ENCODE assay signal across 19 cellular contexts in the genomic region with DNA sequence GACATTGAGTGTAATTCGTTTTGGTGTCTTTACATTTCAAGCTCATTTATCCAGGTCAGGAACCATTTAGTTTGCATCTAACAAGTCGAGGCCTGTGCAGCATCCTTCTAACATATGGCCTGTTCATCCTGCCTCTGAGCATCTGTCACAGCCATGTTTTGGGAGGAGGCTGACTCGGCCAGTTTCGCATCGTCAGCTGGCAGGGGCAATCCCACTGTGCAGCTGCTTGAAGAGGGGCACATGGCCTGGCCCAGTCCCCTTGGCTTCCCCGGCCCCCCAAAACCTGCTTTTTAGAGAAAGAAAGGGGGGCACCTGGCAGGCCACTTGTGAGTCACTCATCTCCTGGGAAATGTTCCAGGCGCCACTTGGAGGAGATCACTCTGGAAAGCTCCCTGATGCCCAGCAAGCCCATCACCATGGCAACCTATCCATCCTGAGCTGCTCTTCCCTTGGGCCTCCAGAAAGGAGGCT. TPM values are rescaled to one million over a fixed set of nuclear protein-coding genes. Genes with fewer than 3 reads are reported as not detected.
DNase-seq lines count a peak whose midpoint lies in the region; ATAC-seq, FAIRE-seq and TF ChIP-seq lines count a peak whose summit lies in the region.
"Had no signal": no experiment of that assay in that cellular context is flagged by ENCODE, and none has a peak within 500 bp of the region (broad histone marks: within the 10 kb centered on the region; RNA-seq: fewer than 3 reads in every experiment).

No MANE protein-coding gene starts in this region.

- TF ChIP-seq CTCF in dorsolateral prefrontal cortex (IDR thresholded peaks at IDR 0.05 in 54 of 56, conservative IDR thresholded peaks at IDR 0.05 in 2 of 56; ENCODE audit: low read depth in 1 of 56, partially characterized antibody in 56 of 56) (no peak), type B pancreatic cell (conservative IDR thresholded peaks at IDR 0.05) (no peak)

- H3K4me1 Mint-ChIP-seq in type B pancreatic cell (ENCODE audit: unreplicated experiment), result peaks cover 14% of the 10 kb centered on the region

- DNase-seq in AG08395 (ENCODE audit: low spot score) (peak; percentile 36), HT1080 (ENCODE audit: low read depth) (peak; percentile 45), RCC 7860 (ENCODE audit: low spot score) (peak; percentile 8), dorsolateral prefrontal cortex (peak in 7 of 10 donors; percentile 41 to 87 (median 65)), type B pancreatic cell (ENCODE audit: extremely low spot score, unreplicated experiment) (no peak)
- no peak for DNase-seq in activated CD8-positive, alpha-beta memory T cell treated with anti-CD3 and anti-CD28 coated beads for 24 hours
- DNase-seq in NK-92 treated with Interleukin-12 subunit alpha and Interleukin-12 subunit beta, amount 100 ng/mL, for 24 hours (lab: John Stamatoyannopoulos, UW), result no peak
- DNase-seq: activated CD4-positive, alpha-beta T cell treated with anti-CD3 and anti-CD28 coated beads for 4 hours; activated T-cell treated with anti-CD3 and anti-CD28 coated beads, Interleukin-2, amount 50 U/mL, for 24 hours; Caco-2; GOT3; mucosa of descending colon; NCI-H510A treated with DMSO at 0.1 percent for 48 hours; Right ventricle myocardium superior; stimulated activated CD4-positive, alpha-beta T cell treated with anti-CD3 and anti-CD28 coated beads, Interleukin-4, amount 100 ng/mL, for 4 hours; transverse colon had no signal

- no peaks in the 10 kb centered on the region for H3K27me3 ChIP-seq in dorsolateral prefrontal cortex
- H3K27me3 ChIP-seq: transverse colon had no signal

- no peak for FAIRE-seq in RCC 7860 (lab: Jason Lieb, UNC)
- FAIRE-seq: colon had no signal

- H3K36me3 Mint-ChIP-seq in type B pancreatic cell, result peaks cover 14% of the 10 kb centered on the region

- H3K27me3 Mint-ChIP-seq in type B pancreatic cell, result no peaks in the 10 kb centered on the region

- intact Hi-C loops in dorsolateral prefrontal cortex (cut with DNase I), result no loop called here

- no peak overlapping the region for H3K4me3 ChIP-seq in dorsolateral prefrontal cortex
- H3K4me3 ChIP-seq: mucosa of descending colon, transverse colon had no signal

- H3K9me3 Mint-ChIP-seq in type B pancreatic cell, result no peaks in the 10 kb centered on the region
- H3K9me3 Mint-ChIP-seq: activated T-cell treated with anti-CD3 and anti-CD28 coated beads, Interleukin-2, amount 50 U/mL, for 24 hours had no signal

- H3K27ac ChIP-seq in dorsolateral prefrontal cortex, result peak overlapping the region in 36 of 59 donors; percentile 1 to 87 (median 49)
- H3K27ac ChIP-seq: epithelial cell of prostate, transverse colon had no signal

- no peak overlapping the region for H3K27ac Mint-ChIP-seq in type B pancreatic cell
- H3K27ac Mint-ChIP-seq: activated T-cell treated with anti-CD3 and anti-CD28 coated beads, Interleukin-2, amount 50 U/mL, for 24 hours had no signal

- ATAC-seq in GM21526 (IDR thresholded peaks at IDR 0.05; ENCODE audit: low FRiP score, unreplicated experiment), result no peak
- ATAC-seq: mucosa of descending colon had no signal

- no peak overlapping the region for H3K4me3 Mint-ChIP-seq in type B pancreatic cell
- H3K4me3 Mint-ChIP-seq: activated T-cell treated with anti-CD3 and anti-CD28 coated beads, Interleukin-2, amount 50 U/mL, for 24 hours had no signal

RNA-seq across cellular contexts. Expression of a gene that starts 31.4 kb away (rescaled TPM):
- 81.0 and 92.8 TPM in 2 replicates for total RNA-seq in HT1080 (2014; rRNA removed; shearing (Covaris generic))
- 55.0 and 60.8 TPM in 2 replicates for polyA plus RNA-seq in HT1080 (2015; cell fraction: cytosol; rRNA removed)
- 68.5 and 82.8 TPM in 2 replicates for polyA plus RNA-seq in HT1080 (2015; cell fraction: nucleus; rRNA removed)
- total RNA-seq in dorsolateral prefrontal cortex, result 100 to 1,000 TPM in 52 of 120 experiments, 10 to 100 TPM in 68; 67.8 to 163 (median 96.2) TPM
- total RNA-seq in type B pancreatic cell (ENCODE audit: low replicate concordance), result 67.2 and 73.0 TPM in 2 replicates

Comparison
In these comparisons a context has a peak if more than half of its experiments do, and no peak if none do; other contexts are left out.
1. DNase-seq: peak in AG08395 (single experiment), HT1080 (single experiment), RCC 7860 (single experiment) and dorsolateral prefrontal cortex (7 of 10); none in type B pancreatic cell (single experiment), activated CD8-positive, alpha-beta memory T cell treated with anti-CD3 and anti-CD28 coated beads for 24 hours (single experiment) and NK-92 treated with Interleukin-12 subunit alpha and Interleukin-12 subunit beta, amount 100 ng/mL, for 24 hours (single experiment).